15 cellular contexts compared by ENCODE assay signal in the genomic region with DNA sequence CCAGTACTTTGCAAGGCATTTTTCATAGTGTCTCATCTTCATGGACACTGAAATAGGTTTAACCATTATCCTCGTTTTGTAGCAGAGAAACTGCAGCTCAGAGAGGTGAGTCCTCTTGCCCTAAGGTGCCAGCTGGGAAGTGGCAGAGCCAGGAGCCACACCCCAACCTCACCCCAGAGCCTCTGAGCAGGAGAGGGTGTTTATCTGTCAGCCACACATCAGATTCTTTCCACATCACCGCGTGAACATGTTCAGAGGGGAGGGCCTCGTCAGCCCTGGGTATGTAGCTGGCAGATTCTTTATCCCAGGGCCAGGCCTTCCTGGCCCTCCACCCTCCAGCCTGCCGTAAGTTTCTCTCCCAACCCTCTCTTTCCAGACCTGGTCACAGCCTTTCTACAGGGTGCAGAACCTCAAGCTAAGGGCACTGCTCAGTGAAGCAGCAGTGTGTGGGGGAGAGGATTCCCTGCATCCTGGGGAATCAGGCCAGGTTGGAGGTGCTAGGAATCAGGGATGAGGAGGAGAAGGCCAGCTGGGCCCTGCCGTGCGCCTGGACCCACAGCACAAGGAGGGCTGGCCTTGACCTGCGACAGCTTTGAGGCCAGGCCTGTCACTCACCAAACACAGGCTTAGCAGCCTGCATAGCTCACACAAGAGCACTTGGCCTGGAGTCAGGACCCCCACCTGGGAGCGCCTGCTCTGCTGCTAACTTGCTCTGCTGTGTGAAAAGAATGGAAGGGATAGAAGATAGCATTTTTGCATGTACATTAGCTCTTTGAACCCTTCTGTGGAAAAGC.
DNase-seq lines count a peak whose midpoint lies in the region; ATAC-seq and TF ChIP-seq lines count a peak whose summit lies in the region.
"Had no signal": no experiment of that assay in that cellular context is flagged by ENCODE, and none has a peak within 500 bp of the region (broad histone marks: within the 10 kb centered on the region; RNA-seq: fewer than 3 reads in every experiment).

No MANE protein-coding gene starts in this region.

- H3K4me1 ChIP-seq in skeletal muscle tissue (ENCODE audit: control insufficient read depth in 3 of 3, insufficient read depth in 3 of 3, low read length in 3 of 3), result peaks cover 41 to 81% (median 60%) of the 10 kb centered on the region in 3 donors

- DNase-seq in HUDEP-2 (lab: John Stamatoyannopoulos, UW; ENCODE audit: unreplicated experiment in 76 of 76), result peak in 54 of 76 experiments; percentile 8 to 65 (median 36)
- no peak for DNase-seq in left cardiac atrium
- DNase-seq in AG20443 (ENCODE audit: low spot score), result no peak
- DNase-seq in NCI-H1417 (lab: John Stamatoyannopoulos, UW), result no peak
- DNase-seq in activated T-cell treated with anti-CD3 and anti-CD28 coated beads, Interleukin-2, amount 50 U/mL, for 1 hour, result no peak
- DNase-seq in KBM-7, result no peak
- DNase-seq: activated CD8-positive, alpha-beta memory T cell treated with anti-CD3 and anti-CD28 coated beads for 24 hours; DMS53; NCI-H2107; occipital lobe; SK-N-SH had no signal

- peak overlapping the region; percentile 28 for H3K27ac ChIP-seq in skeletal muscle tissue (ENCODE audit: low read depth, low read length)
- H3K27ac ChIP-seq: BLaER1, hepatocyte had no signal

- no peaks in the 10 kb centered on the region for H3K27me3 ChIP-seq in skeletal muscle tissue (ENCODE audit: control insufficient read depth in 3 of 3, insufficient read depth in 3 of 3, low read length in 3 of 3)
- H3K27me3 ChIP-seq: BLaER1, hepatocyte had no signal

- H3K4me3 Mint-ChIP-seq in brain, result peak overlapping the region in 2 of 5 experiments; percentile 22 to 69

- TF ChIP-seq CTCF in brain (conservative IDR thresholded peaks at IDR 0.05), result no peak

- H3K36me3 ChIP-seq in skeletal muscle tissue (ENCODE audit: control insufficient read depth in 3 of 3, insufficient read depth in 3 of 3, low read length in 3 of 3), result peaks cover 33 to 54% (median 43%) of the 10 kb centered on the region in 3 donors

- peak overlapping the region in 2 of 3 donors; percentile 12 to 40 for H3K9ac ChIP-seq in skeletal muscle tissue (ENCODE audit: low read depth in 1 of 3, low read length in 3 of 3)
- H3K9ac ChIP-seq: BLaER1, SK-N-SH had no signal

- no peak overlapping the region for H3K4me3 ChIP-seq in skeletal muscle tissue (ENCODE audit: low read length in 3 of 3)
- H3K4me3 ChIP-seq: BLaER1, hepatocyte had no signal

- H3K27me3 Mint-ChIP-seq in brain, result no peaks in the 10 kb centered on the region

- intact Hi-C loops in left cardiac atrium (cut with DNase I), result no loop called here

- H3K36me3 Mint-ChIP-seq in brain, result peaks cover 26% of the 10 kb centered on the region

- peak overlapping the region; percentile 73 to 95 (median 95) for H3K27ac Mint-ChIP-seq in brain

- peaks cover 49% of the 10 kb centered on the region for H3K4me1 Mint-ChIP-seq in brain

- in situ Hi-C loops in KBM-7 (cut with MboI; ENCODE audit: low pct_unique_long_range_greater_than_20kb, low sequenced_read_pairs), result no loop called here

- H3K9me3 Mint-ChIP-seq in brain, result no peaks in the 10 kb centered on the region

- peak; percentile 42 to 75 for ATAC-seq in left cardiac atrium

- no peaks in the 10 kb centered on the region for H3K9me3 ChIP-seq in skeletal muscle tissue (ENCODE audit: control insufficient read depth in 3 of 3, low read length in 3 of 3)
- H3K9me3 ChIP-seq: BLaER1, SK-N-SH had no signal

Comparison
In these comparisons a context has a peak if more than half of its experiments do, and no peak if none do; other contexts are left out.
1. DNase-seq: peak in HUDEP-2 (54 of 76); none in left cardiac atrium (single experiment), AG20443 (single experiment), NCI-H1417 (0 of 3), activated T-cell treated with anti-CD3 and anti-CD28 coated beads, Interleukin-2, amount 50 U/mL, for 1 hour (single experiment) and KBM-7 (single experiment).